In genomic region chr17:81517009-81517338, GRCh38 we compare ENCODE assay signal across 12 cellular contexts. TPM values are rescaled to one million over a fixed set of nuclear protein-coding genes. Genes with fewer than 3 reads are reported as not detected.
DNase-seq lines count a peak whose midpoint lies in the region; ATAC-seq, FAIRE-seq and TF ChIP-seq lines count a peak whose summit lies in the region.
"Had no signal": no experiment of that assay in that cellular context is flagged by ENCODE, and none has a peak within 500 bp of the region (broad histone marks: within the 10 kb centered on the region; RNA-seq: fewer than 3 reads in every experiment).

No MANE protein-coding gene starts in this region.

- FAIRE-seq in HepG2 (lab: Jason Lieb, UNC) = no peak

- 100% methylated on average over 1 of the region's 9 CpGs for WGBS in right lobe of liver (ENCODE audit: insufficient coverage, low coverage, low lambda C conversion rate, missing lambda C conversion rate)
- 89% methylated on average over 8 of the region's 9 CpGs for WGBS in HepG2 (ENCODE audit: low lambda C conversion rate)

- H2AFZ ChIP-seq in HepG2 (ENCODE audit: low read length) = no peak overlapping the region

- H3K27ac ChIP-seq in right lobe of liver = no peak overlapping the region
- no peak overlapping the region for H3K27ac ChIP-seq in HepG2 (ENCODE audit: extremely low read length, insufficient read depth, low read length)
- H3K27ac ChIP-seq in brain microvascular endothelial cell = no peak overlapping the region
- peak overlapping the region; percentile 51 for H3K27ac ChIP-seq in vagina
- H3K27ac ChIP-seq: C4-2B, KMS-11 had no signal

- H3K4me1 ChIP-seq in right lobe of liver (peaks cover 0 to 21% (median 2%) of the 10 kb centered on the region in 4 donors), HepG2 (ENCODE audit: insufficient read depth, low read length) (peaks cover 45% of the 10 kb centered on the region), mucosa of stomach (ENCODE audit: control insufficient read depth, insufficient read depth, low read length) (peaks cover 47% of the 10 kb centered on the region), vagina (peaks cover 50% of the 10 kb centered on the region)

- DNase-seq in right lobe of liver (peak in 2 of 3 donors; percentile 21 to 42), HepG2 (ENCODE audit: low spot score) (no peak), brain microvascular endothelial cell (no peak), vagina (ENCODE audit: extremely low spot score in 2 of 2) (no peak), NCI-H146 treated with DMSO at 0.1 percent for 48 hours (lab: John Stamatoyannopoulos, UW; ENCODE audit: unreplicated experiment) (no peak), glomerular visceral epithelial cell (ENCODE audit: extremely low spot score) (no peak)
- DNase-seq: effector CD4-positive, alpha-beta T cell had no signal

- TF ChIP-seq RAD21 in HepG2 (CRISPR knock-in tag; IDR thresholded peaks at IDR 0.05) = no peak

- H3K9ac ChIP-seq in HepG2 (ENCODE audit: insufficient read depth, low read depth, low read length) (no peak overlapping the region), mucosa of stomach (ENCODE audit: low read length) (peak overlapping the region; percentile 86)
- H3K9ac ChIP-seq: KMS-11 had no signal

- H3K36me3 ChIP-seq in right lobe of liver = peaks cover 0 to under 1% (median 0%) of the 10 kb centered on the region in 4 donors
- peaks cover 0 to 2% of the 10 kb centered on the region in 2 experiments; a peak in 1 of 5 replicates for H3K36me3 ChIP-seq in HepG2 (replicated peaks in 1 of 2; ENCODE audit: control insufficient read depth in 1 of 2, insufficient read depth in 2 of 2, low read length in 2 of 2)
- H3K36me3 ChIP-seq in brain microvascular endothelial cell (replicated peaks) = peaks cover 3% of the 10 kb centered on the region
- peaks cover 1% of the 10 kb centered on the region for H3K36me3 ChIP-seq in mucosa of stomach (ENCODE audit: control insufficient read depth, insufficient read depth, low read length)
- peaks cover 0 to 3% of the 10 kb centered on the region in 2 donors for H3K36me3 ChIP-seq in vagina

- intact Hi-C loops in right lobe of liver (cut with DNase I) = no loop called here
- intact Hi-C loops in HepG2 (cut with micrococcal nuclease; ENCODE audit: unreplicated experiment) = loop anchor here (10.0 kb wide), 1 partner anchor 122 kb away; the partner anchor contains the start of gene BAHCC1
- intact Hi-C loops in vagina (cut with DNase I) = no loop called here

- H3K4me3 ChIP-seq in right lobe of liver = no peak overlapping the region
- H3K4me3 ChIP-seq in HepG2 (replicated peaks in 1 of 3; ENCODE audit: insufficient read depth in 1 of 3, low read depth in 2 of 3, low read length in 3 of 3) = no peak overlapping the region
- H3K4me3 ChIP-seq in brain microvascular endothelial cell (ENCODE audit: low read depth, low read length) = peak overlapping the region; percentile 82
- H3K4me3 ChIP-seq in mucosa of stomach (ENCODE audit: low read length) = no peak overlapping the region
- peak overlapping the region; percentile 10 to 93 for H3K4me3 ChIP-seq in vagina

- TF ChIP-seq EP300 in HepG2 (IDR thresholded peaks at IDR 0.05; ENCODE audit: low read depth in 2 of 2, low read length in 2 of 2) = no peak
- TF ChIP-seq EP300 in HepG2 (CRISPR knock-in tag; IDR thresholded peaks at IDR 0.05; ENCODE audit: borderline replicate concordance) = no peak

- H3K9me3 ChIP-seq in right lobe of liver = no peaks in the 10 kb centered on the region
- H3K9me3 ChIP-seq in HepG2 (ENCODE audit: low read length) = no peaks in the 10 kb centered on the region
- H3K9me3 ChIP-seq in mucosa of stomach (ENCODE audit: control insufficient read depth, low read length) = no peaks in the 10 kb centered on the region
- H3K9me3 ChIP-seq in vagina = no peaks in the 10 kb centered on the region

- POLR2A ChIA-PET in HepG2 (lab: Yijun Ruan, JAX) = interaction anchor here (1.7 kb wide), 1 partner anchor 9 kb away, joined by 3 read pairs; no protein-coding TSS in a partner anchor

- CTCF ChIA-PET in HepG2 (lab: Yijun Ruan, JAX; ENCODE audit: low intra/inter-chr PET ratio, low total read pairs) = no interaction called here

- TF ChIP-seq CTCF in right lobe of liver (IDR thresholded peaks at IDR 0.05) = no peak
- no peak for TF ChIP-seq CTCF in HepG2 (CRISPR knock-in tag; IDR thresholded peaks at IDR 0.05)
- TF ChIP-seq CTCF in brain microvascular endothelial cell (IDR thresholded peaks at IDR 0.05; ENCODE audit: low read depth, low read length, missing control alignments) = no peak
- no peak for TF ChIP-seq CTCF in vagina (IDR thresholded peaks at IDR 0.05)

- no peak for TF ChIP-seq POLR2A in right lobe of liver (IDR thresholded peaks at IDR 0.05)
- no peak for TF ChIP-seq POLR2A in HepG2 (IDR thresholded peaks at IDR 0.05; ENCODE audit: insufficient read depth in 1 of 2, low read depth in 2 of 2, low read length in 2 of 2)
- TF ChIP-seq POLR2A in vagina (IDR thresholded peaks at IDR 0.05) = no peak

- no peak overlapping the region for H3K4me2 ChIP-seq in HepG2 (ENCODE audit: low read depth, low read length)

- H3K27me3 ChIP-seq in right lobe of liver = no peaks in the 10 kb centered on the region
- H3K27me3 ChIP-seq in HepG2 (ENCODE audit: control insufficient read depth in 1 of 2, insufficient read depth in 2 of 2, low read length in 2 of 2) = peaks cover 0 to 21% of the 10 kb centered on the region in 2 experiments; a peak in 3 of 5 replicates
- H3K27me3 ChIP-seq in brain microvascular endothelial cell (replicated peaks) = no peaks in the 10 kb centered on the region
- H3K27me3 ChIP-seq in mucosa of stomach (ENCODE audit: control insufficient read depth, insufficient read depth, low read length) = no peaks in the 10 kb centered on the region
- no peaks in the 10 kb centered on the region for H3K27me3 ChIP-seq in vagina

- ATAC-seq in right lobe of liver (no peak), HepG2 (no peak), GM21786 (IDR thresholded peaks at IDR 0.05; ENCODE audit: unreplicated experiment) (no peak)

- BruUV-seq in HepG2 (replicated peaks; lab: Mats Ljungman, UMichigan) = no TSS peak

- H3K79me2 ChIP-seq in HepG2 (ENCODE audit: insufficient read depth, low read length) = peaks cover 6% of the 10 kb centered on the region

- H4K20me1 ChIP-seq in HepG2 (ENCODE audit: insufficient read depth, low read length) = peaks cover 4% of the 10 kb centered on the region; the same call in 1 of the 2 replicates

- in situ Hi-C loops in HepG2 (cut with HindIII; ENCODE audit: extremely low pct_ligation_motif_present, low pct_unique_long_range_greater_than_20kb) (no loop called here), brain microvascular endothelial cell (cut with HindIII; ENCODE audit: low pct_ligation_motif_present, low sequenced_read_pairs) (loop anchor here (10.0 kb wide), 1 partner anchor 112 kb away; no protein-coding TSS in a partner anchor)

RNA-seq across cellular contexts. Expression of gene ACTG1, which starts 4.4 kb away (rescaled TPM):
- total RNA-seq in right lobe of liver (1,000 to 10,000 TPM in 3 of 6 experiments, 100 to 1,000 TPM in 3; 218 to 2,508 (median 1,326) TPM), HepG2 (2016; rRNA removed; fragmentation: Illumina TruSeq; extraction: Trizol) (973 and 1,028 TPM in 2 replicates), vagina (2,441 TPM)
- total RNA-seq in HepG2 (2016; cell fraction: cytosol; rRNA removed; fragmentation: Illumina TruSeq; extraction: Trizol; ENCODE audit: low read depth) = 361 and 399 TPM in 2 replicates
- 848 and 989 TPM in 2 replicates for total RNA-seq in HepG2 (2016; cell fraction: insoluble cytoplasmic fraction; rRNA removed; fragmentation: Illumina TruSeq; extraction: Trizol)
- total RNA-seq in HepG2 (2016; cell fraction: membrane; rRNA removed; fragmentation: Illumina TruSeq; extraction: Trizol) = 986 and 1,002 TPM in 2 replicates
- 479 and 519 TPM in 2 replicates for total RNA-seq in HepG2 (2016; cell fraction: nucleus; rRNA removed; fragmentation: Illumina TruSeq; extraction: Trizol)
- polyA plus RNA-seq in HepG2 (2011; rRNA removed) = 1,138 and 1,217 TPM in 2 replicates
- 2,631 and 2,697 TPM in 2 replicates for polyA plus RNA-seq in HepG2 (2011; cell fraction: cytosol; rRNA removed)
- polyA plus RNA-seq in HepG2 (2011; cell fraction: nucleus; rRNA removed) = 3,693 and 3,967 TPM in 2 replicates
- 1,881 and 2,139 TPM in 2 replicates for polyA plus RNA-seq in HepG2 (2012)
- polyA plus RNA-seq in HepG2 (2016; cell fraction: cytosol; fragmentation: Illumina TruSeq; extraction: Trizol; ENCODE audit: low read depth) = 598 and 619 TPM in 2 replicates
- 1,358 and 1,713 TPM in 2 replicates for polyA plus RNA-seq in HepG2 (2016; cell fraction: insoluble cytoplasmic fraction; fragmentation: Illumina TruSeq; extraction: Trizol; ENCODE audit: low read depth)
- polyA plus RNA-seq in HepG2 (2016; cell fraction: membrane; fragmentation: Illumina TruSeq; extraction: Trizol; ENCODE audit: low read depth) = 1,224 and 1,364 TPM in 2 replicates
- polyA plus RNA-seq in HepG2 (2016; cell fraction: nucleus; fragmentation: Illumina TruSeq; extraction: Trizol; ENCODE audit: insufficient read depth, low read depth) = 1,038 and 1,070 TPM in 2 replicates
- 750 and 1,581 TPM in 2 replicates for polyA minus RNA-seq in HepG2 (2011; rRNA and poly(A)+ RNA removed; ENCODE audit: low replicate concordance)
- polyA minus RNA-seq in HepG2 (2011; cell fraction: cytosol; rRNA and poly(A)+ RNA removed) = 1,072 and 1,192 TPM in 2 replicates
- 609 and 760 TPM in 2 replicates for polyA minus RNA-seq in HepG2 (2011; cell fraction: nucleus; rRNA and poly(A)+ RNA removed)

RNA-seq across cellular contexts. Expression of gene FSCN2, which starts 11.2 kb away (rescaled TPM):
- total RNA-seq in right lobe of liver = under 1 TPM in 1 of 6 experiments, not detected in 5; 0.22 TPM
- total RNA-seq in HepG2 (2016; rRNA removed; fragmentation: Illumina TruSeq; extraction: Trizol) = not detected in 2 replicates
- total RNA-seq in HepG2 (2016; cell fraction: cytosol; rRNA removed; fragmentation: Illumina TruSeq; extraction: Trizol; ENCODE audit: low read depth) = not detected in 2 replicates
- total RNA-seq in HepG2 (2016; cell fraction: insoluble cytoplasmic fraction; rRNA removed; fragmentation: Illumina TruSeq; extraction: Trizol) = not detected in 2 replicates
- total RNA-seq in HepG2 (2016; cell fraction: membrane; rRNA removed; fragmentation: Illumina TruSeq; extraction: Trizol) = not detected in 2 replicates
- total RNA-seq in HepG2 (2016; cell fraction: nucleus; rRNA removed; fragmentation: Illumina TruSeq; extraction: Trizol) = not detected in 2 replicates
- polyA plus RNA-seq in HepG2 (2011; rRNA removed) = 0.09 and 0.31 TPM in 2 replicates
- 0.17 TPM in 2 replicates for polyA plus RNA-seq in HepG2 (2011; cell fraction: cytosol; rRNA removed)
- 2.2 and 2.8 TPM in 2 replicates for polyA plus RNA-seq in HepG2 (2011; cell fraction: nucleus; rRNA removed)
- polyA plus RNA-seq in HepG2 (2012) = 0.11 and 0.17 TPM in 2 replicates
- not detected in 2 replicates for polyA plus RNA-seq in HepG2 (2016; cell fraction: cytosol; fragmentation: Illumina TruSeq; extraction: Trizol; ENCODE audit: low read depth)
- polyA plus RNA-seq in HepG2 (2016; cell fraction: insoluble cytoplasmic fraction; fragmentation: Illumina TruSeq; extraction: Trizol; ENCODE audit: low read depth) = not detected in 2 replicates
- not detected in 2 replicates for polyA plus RNA-seq in HepG2 (2016; cell fraction: membrane; fragmentation: Illumina TruSeq; extraction: Trizol; ENCODE audit: low read depth)
- polyA plus RNA-seq in HepG2 (2016; cell fraction: nucleus; fragmentation: Illumina TruSeq; extraction: Trizol; ENCODE audit: insufficient read depth, low read depth) = not detected in 2 replicates
- polyA minus RNA-seq in HepG2 (2011; rRNA and poly(A)+ RNA removed; ENCODE audit: low replicate concordance) = 1.5 and 1.9 TPM in 2 replicates
- not detected in 2 replicates for polyA minus RNA-seq in HepG2 (2011; cell fraction: cytosol; rRNA and poly(A)+ RNA removed)
- polyA minus RNA-seq in HepG2 (2011; cell fraction: nucleus; rRNA and poly(A)+ RNA removed) = 0.75 and 0.77 TPM in 2 replicates
- 6.6 TPM for total RNA-seq in vagina
- polyA plus RNA-seq: liver had no signal

RNA-seq across cellular contexts. Expression of gene FAAP100, which starts 35.2 kb away (rescaled TPM):
- total RNA-seq in right lobe of liver (10 to 100 TPM; 13.1 to 17.1 (median 15.2) TPM), HepG2 (2016; rRNA removed; fragmentation: Illumina TruSeq; extraction: Trizol) (13.9 and 20.8 TPM in 2 replicates), vagina (21.4 TPM)
- total RNA-seq in HepG2 (2016; cell fraction: cytosol; rRNA removed; fragmentation: Illumina TruSeq; extraction: Trizol; ENCODE audit: low read depth) = 10.4 and 11.2 TPM in 2 replicates
- 11.4 and 20.4 TPM in 2 replicates for total RNA-seq in HepG2 (2016; cell fraction: insoluble cytoplasmic fraction; rRNA removed; fragmentation: Illumina TruSeq; extraction: Trizol)
- 23.6 and 25.4 TPM in 2 replicates for total RNA-seq in HepG2 (2016; cell fraction: membrane; rRNA removed; fragmentation: Illumina TruSeq; extraction: Trizol)
- total RNA-seq in HepG2 (2016; cell fraction: nucleus; rRNA removed; fragmentation: Illumina TruSeq; extraction: Trizol) = 19.0 and 22.7 TPM in 2 replicates
- 7.6 and 11.1 TPM in 2 replicates for polyA plus RNA-seq in HepG2 (2011; rRNA removed)
- polyA plus RNA-seq in HepG2 (2011; cell fraction: cytosol; rRNA removed) = 6.5 and 11.8 TPM in 2 replicates
- polyA plus RNA-seq in HepG2 (2011; cell fraction: nucleus; rRNA removed) = 37.4 and 38.6 TPM in 2 replicates
- polyA plus RNA-seq in HepG2 (2012) = 9.3 and 10.7 TPM in 2 replicates
- 6.1 and 6.4 TPM in 2 replicates for polyA plus RNA-seq in HepG2 (2016; cell fraction: cytosol; fragmentation: Illumina TruSeq; extraction: Trizol; ENCODE audit: low read depth)
- 13.7 and 17.1 TPM in 2 replicates for polyA plus RNA-seq in HepG2 (2016; cell fraction: insoluble cytoplasmic fraction; fragmentation: Illumina TruSeq; extraction: Trizol; ENCODE audit: low read depth)
- polyA plus RNA-seq in HepG2 (2016; cell fraction: membrane; fragmentation: Illumina TruSeq; extraction: Trizol; ENCODE audit: low read depth) = 14.4 and 16.7 TPM in 2 replicates
- polyA plus RNA-seq in HepG2 (2016; cell fraction: nucleus; fragmentation: Illumina TruSeq; extraction: Trizol; ENCODE audit: insufficient read depth, low read depth) = 43.7 and 45.9 TPM in 2 replicates
- 13.6 and 27.9 TPM in 2 replicates for polyA minus RNA-seq in HepG2 (2011; rRNA and poly(A)+ RNA removed; ENCODE audit: low replicate concordance)
- polyA minus RNA-seq in HepG2 (2011; cell fraction: cytosol; rRNA and poly(A)+ RNA removed) = 7.7 and 8.2 TPM in 2 replicates
- 22.8 and 26.2 TPM in 2 replicates for polyA minus RNA-seq in HepG2 (2011; cell fraction: nucleus; rRNA and poly(A)+ RNA removed)

Comparison
In these comparisons a context has a peak if more than half of its experiments do, and no peak if none do; other contexts are left out.
1. DNase-seq: peak in right lobe of liver (2 of 3); none in HepG2 (single experiment), brain microvascular endothelial cell (single experiment), vagina (0 of 2), NCI-H146 treated with DMSO at 0.1 percent for 48 hours (single experiment) and glomerular visceral epithelial cell (single experiment).
2. H3K4me3 ChIP-seq: peak in brain microvascular endothelial cell (single experiment) and vagina (2 of 2); none in right lobe of liver (0 of 3), HepG2 (0 of 3) and mucosa of stomach (single experiment).